In genomic region chr12:4567073-4567881, GRCh38 we compare ENCODE assay signal across 10 cellular contexts. TPM values are rescaled to one million over a fixed set of nuclear protein-coding genes. Genes with fewer than 3 reads are reported as not detected.
DNase-seq lines count a peak whose midpoint lies in the region; ATAC-seq and TF ChIP-seq lines count a peak whose summit lies in the region.
"Had no signal": no experiment of that assay in that cellular context is flagged by ENCODE, and none has a peak within 500 bp of the region (broad histone marks: within the 10 kb centered on the region; RNA-seq: fewer than 3 reads in every experiment).

No MANE protein-coding gene starts in this region.

- no peak for TF ChIP-seq CTCF in mesothelial cell of epicardium (IDR thresholded peaks at IDR 0.05; ENCODE audit: unreplicated experiment)
- no peak for TF ChIP-seq CTCF in MM.1S (IDR thresholded peaks at IDR 0.05; ENCODE audit: low read length)

- peak; percentile 68 for ATAC-seq in GM19023 (IDR thresholded peaks at IDR 0.05; ENCODE audit: unreplicated experiment)
- ATAC-seq in HG03135 (IDR thresholded peaks at IDR 0.05; ENCODE audit: unreplicated experiment) = peak; percentile 59

- no peak overlapping the region for H3K9ac ChIP-seq in MM.1S (ENCODE audit: low read length)

- no peak overlapping the region for H3K27ac Mint-ChIP-seq in mesothelial cell of epicardium
- H3K27ac Mint-ChIP-seq: activated naive CD8-positive, alpha-beta T cell treated with anti-CD3 and anti-CD28 coated beads, Interleukin-2, amount 10 ng/mL, durations not matched to agents 7 days and 5 days had no signal

- no peaks in the 10 kb centered on the region for H3K9me3 ChIP-seq in MM.1S (replicated peaks; ENCODE audit: insufficient read depth, low read length)

- H3K4me1 Mint-ChIP-seq in mesothelial cell of epicardium = peaks cover 3% of the 10 kb centered on the region

- no peak overlapping the region for H3K4me2 ChIP-seq in MM.1S (ENCODE audit: low read depth, low read length)

- H3K9me3 Mint-ChIP-seq in mesothelial cell of epicardium = no peaks in the 10 kb centered on the region
- H3K9me3 Mint-ChIP-seq: activated naive CD8-positive, alpha-beta T cell treated with anti-CD3 and anti-CD28 coated beads, Interleukin-2, amount 10 ng/mL, durations not matched to agents 7 days and 5 days had no signal

- peaks cover 9% of the 10 kb centered on the region; the same call in 1 of the 2 replicates for H3K4me1 ChIP-seq in MM.1S (ENCODE audit: low read length)

- no peaks in the 10 kb centered on the region for H3K79me2 ChIP-seq in MM.1S (ENCODE audit: low read length)

- H3K36me3 ChIP-seq in MM.1S (replicated peaks; ENCODE audit: insufficient read depth, low read length) = no peaks in the 10 kb centered on the region

- H3K36me3 Mint-ChIP-seq in mesothelial cell of epicardium = no peaks in the 10 kb centered on the region

- H3K27me3 ChIP-seq in MM.1S (replicated peaks; ENCODE audit: insufficient read depth, low read length) = no peaks in the 10 kb centered on the region

- H2AFZ ChIP-seq in MM.1S (ENCODE audit: low read length) = no peak overlapping the region

- peaks cover 37% of the 10 kb centered on the region for H3K27me3 Mint-ChIP-seq in mesothelial cell of epicardium (ENCODE audit: low read depth)

- no peak overlapping the region for H3K4me3 Mint-ChIP-seq in mesothelial cell of epicardium
- H3K4me3 Mint-ChIP-seq: activated naive CD8-positive, alpha-beta T cell treated with anti-CD3 and anti-CD28 coated beads, Interleukin-2, amount 10 ng/mL, durations not matched to agents 7 days and 5 days had no signal

- no peak overlapping the region for H3K27ac ChIP-seq in MM.1S (ENCODE audit: low read length)

- no peaks in the 10 kb centered on the region for H3K9me2 ChIP-seq in MM.1S (replicated peaks; ENCODE audit: insufficient read depth, low read length)

- DNase-seq in UCSD-AML1 (lab: John Stamatoyannopoulos, UW; ENCODE audit: unreplicated experiment) = peak; percentile 19
- DNase-seq in pons (ENCODE audit: low spot score) = peak; percentile 83
- DNase-seq in cerebellar cortex (ENCODE audit: low spot score) = no peak
- DNase-seq in mesothelial cell of epicardium (ENCODE audit: low spot score in 2 of 2, unreplicated experiment in 2 of 2) = no peak
- DNase-seq in MM.1S = no peak
- DNase-seq in ureter (ENCODE audit: low spot score) = no peak
- DNase-seq: activated naive CD8-positive, alpha-beta T cell treated with anti-CD3 and anti-CD28 coated beads, Interleukin-2, amount 10 ng/mL, durations not matched to agents 7 days and 5 days; NCI-H187 had no signal

- H3F3A ChIP-seq in MM.1S (ENCODE audit: insufficient read depth, low read length) = peaks cover 4% of the 10 kb centered on the region; the same call in 1 of the 2 replicates

- H4K20me1 ChIP-seq in MM.1S (ENCODE audit: insufficient read depth, low read length) = no peaks in the 10 kb centered on the region

- no peak overlapping the region for H3K4me3 ChIP-seq in MM.1S (ENCODE audit: low read length)

RNA-seq across cellular contexts. Expression of gene DYRK4, which starts 5.3 kb away (rescaled TPM):
- 34.8 to 39.9 TPM (median 39.7 TPM) in 3 replicates for total RNA-seq in mesothelial cell of epicardium
- 38.5 TPM for total RNA-seq in ureter

RNA-seq across cellular contexts. Expression of gene RAD51AP1, which starts 28.6 kb away (rescaled TPM):
- total RNA-seq in mesothelial cell of epicardium = 14.0 to 17.3 TPM (median 16.3 TPM) in 3 replicates
- 2.3 TPM for total RNA-seq in ureter

Comparison
In these comparisons a context has a peak if more than half of its experiments do, and no peak if none do; other contexts are left out.
1. DNase-seq: peak in UCSD-AML1 (single experiment) and pons (single experiment); none in cerebellar cortex (single experiment), mesothelial cell of epicardium (0 of 2), MM.1S (single experiment) and ureter (single experiment).